ENCODE assay signal across 23 cellular contexts in the genomic region with DNA sequence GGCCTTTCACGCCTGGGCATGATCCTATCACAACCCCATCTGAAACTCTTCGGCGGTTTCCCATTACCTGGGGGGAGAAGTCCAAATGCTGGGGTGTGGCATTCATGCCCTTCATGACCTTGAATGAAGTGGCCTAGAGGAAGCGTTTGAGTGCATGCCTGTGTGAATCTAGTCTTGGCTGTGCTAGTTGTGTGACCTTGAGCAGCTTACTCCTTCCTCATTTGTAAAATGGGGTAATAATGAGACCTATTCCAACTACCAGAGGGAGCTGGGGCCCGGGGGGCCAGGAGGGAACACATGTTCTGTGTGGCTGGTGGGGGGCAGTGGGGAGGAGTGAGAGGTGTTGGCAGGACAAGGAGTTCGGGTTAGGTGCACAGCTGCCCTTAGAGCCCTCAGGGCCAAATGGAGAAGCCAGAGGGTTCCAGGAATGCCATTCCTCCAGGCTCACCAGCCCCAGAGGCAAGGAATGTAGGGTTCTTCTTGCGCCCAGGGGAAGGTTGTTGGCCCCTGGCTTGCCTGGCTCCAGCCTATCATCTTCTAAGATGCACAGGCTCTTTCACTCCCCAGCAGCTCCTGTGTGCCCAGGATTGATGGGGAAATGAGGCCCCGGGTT. TPM values are rescaled to one million over a fixed set of nuclear protein-coding genes. Genes with fewer than 3 reads are reported as not detected.
"Had no signal": no experiment of that assay in that cellular context is flagged by ENCODE, and none has a peak within 500 bp of the region (broad histone marks: within the 10 kb centered on the region; RNA-seq: fewer than 3 reads in every experiment).

No MANE protein-coding gene starts in this region.

- H3K27ac Mint-ChIP-seq: activated naive CD8-positive, alpha-beta T cell treated with anti-CD3 and anti-CD28 coated beads, Interleukin-2, amount 50 U/mL, for 24 hours; activated T-cell treated with anti-CD3 and anti-CD28 coated beads, Interleukin-2, amount 50 U/mL, for 72 hours; endodermal cell; mesothelial cell of epicardium; stimulated activated memory B cell treated with anti-CD40 and anti-IgM and Interleukin-4, amounts not matched to agents 10 μg/mL and 1 μg/mL and 100 μg/mL, for 72 hours had no signal

- H3K4me1 ChIP-seq: esophagus squamous epithelium, gastrocnemius medialis, left lung, prostate gland, uterus had no signal

- H3K9me3 ChIP-seq: esophagus squamous epithelium, gastrocnemius medialis, left lung, prostate gland, transverse colon, uterus had no signal

- DNase-seq: activated CD4-positive, alpha-beta T cell treated with anti-CD3 and anti-CD28 coated beads for 1 hour; activated CD4-positive, alpha-beta T cell treated with anti-CD3 and anti-CD28 coated beads, Interleukin-2, amount 50 U/mL, for 4 hours; activated effector memory CD4-positive, alpha-beta T cell treated with Interleukin-2 at 50 U/mL for 16 hours; activated naive CD4-positive, alpha-beta T cell treated with anti-CD3 and anti-CD28 coated beads, Interleukin-2, amount 50 U/mL, for 16 hours; activated naive CD8-positive, alpha-beta T cell treated with anti-CD3 and anti-CD28 coated beads, Interleukin-2, amount 50 U/mL, for 24 hours; activated T-cell treated with anti-CD3 and anti-CD28 coated beads, Interleukin-2, amount 50 U/mL, for 72 hours; cerebellar nuclear complex; cortex of kidney; endodermal cell; esophagus squamous epithelium; gastrocnemius medialis; hippocampal formation; kidney glomerular epithelial cell; stimulated activated CD4-positive, alpha-beta T cell treated with anti-CD3 and anti-CD28 coated beads, Interleukin-2, amount 100 ng/mL, for 24 hours; T-helper 9 cell; transverse colon; uterus had no signal

- H3K4me3 Mint-ChIP-seq: activated naive CD8-positive, alpha-beta T cell treated with anti-CD3 and anti-CD28 coated beads, Interleukin-2, amount 50 U/mL, for 24 hours; activated T-cell treated with anti-CD3 and anti-CD28 coated beads, Interleukin-2, amount 50 U/mL, for 72 hours; endodermal cell; mesothelial cell of epicardium; natural killer cell treated with Interleukin-12 subunit alpha and Interleukin-12 subunit beta and Interleukin-15 and Interleukin-18, amount 100 ng/mL, for 72 hours; stimulated activated memory B cell treated with anti-CD40 and anti-IgM and Interleukin-4, amounts not matched to agents 10 μg/mL and 1 μg/mL and 100 μg/mL, for 72 hours had no signal

- H3K27me3 ChIP-seq: gastrocnemius medialis, transverse colon, uterus had no signal

- H3K36me3 ChIP-seq: esophagus squamous epithelium, gastrocnemius medialis, left lung, prostate gland, transverse colon, uterus had no signal

- H3K9me3 Mint-ChIP-seq: activated naive CD8-positive, alpha-beta T cell treated with anti-CD3 and anti-CD28 coated beads, Interleukin-2, amount 50 U/mL, for 24 hours; activated T-cell treated with anti-CD3 and anti-CD28 coated beads, Interleukin-2, amount 50 U/mL, for 72 hours; endodermal cell; mesothelial cell of epicardium; natural killer cell treated with Interleukin-12 subunit alpha and Interleukin-12 subunit beta and Interleukin-15 and Interleukin-18, amount 100 ng/mL, for 72 hours; stimulated activated memory B cell treated with anti-CD40 and anti-IgM and Interleukin-4, amounts not matched to agents 10 μg/mL and 1 μg/mL and 100 μg/mL, for 72 hours had no signal

- H3K4me1 Mint-ChIP-seq: endodermal cell, mesothelial cell of epicardium had no signal

- ATAC-seq: activated naive CD8-positive, alpha-beta T cell treated with anti-CD3 and anti-CD28 coated beads, Interleukin-2, amount 50 U/mL, for 24 hours; activated T-cell treated with anti-CD3 and anti-CD28 coated beads, Interleukin-2, amount 50 U/mL, for 72 hours; gastrocnemius medialis; left lung; natural killer cell treated with Interleukin-12 subunit alpha and Interleukin-12 subunit beta and Interleukin-15 and Interleukin-18, amount 100 ng/mL, for 72 hours; stimulated activated memory B cell treated with anti-CD40 and anti-IgM and Interleukin-4, amounts not matched to agents 10 μg/mL and 1 μg/mL and 100 μg/mL, for 72 hours had no signal

- H3K4me3 ChIP-seq: esophagus squamous epithelium, gastrocnemius medialis, left lung, prostate gland, transverse colon, uterus had no signal

- H3K27ac ChIP-seq: esophagus squamous epithelium, gastrocnemius medialis, left lung, prostate gland, transverse colon, uterus had no signal

- H3K36me3 Mint-ChIP-seq: mesothelial cell of epicardium; natural killer cell treated with Interleukin-12 subunit alpha and Interleukin-12 subunit beta and Interleukin-15 and Interleukin-18, amount 100 ng/mL, for 72 hours; stimulated activated memory B cell treated with anti-CD40 and anti-IgM and Interleukin-4, amounts not matched to agents 10 μg/mL and 1 μg/mL and 100 μg/mL, for 72 hours had no signal

RNA-seq across cellular contexts. Expression of a gene that starts 24.8 kb away (rescaled TPM):
- total RNA-seq: endodermal cell; mesothelial cell of epicardium; natural killer cell treated with Interleukin-12 subunit alpha and Interleukin-12 subunit beta and Interleukin-15 and Interleukin-18, amount 100 ng/mL, for 72 hours; osteocyte had no signal
